In the genomic region with DNA sequence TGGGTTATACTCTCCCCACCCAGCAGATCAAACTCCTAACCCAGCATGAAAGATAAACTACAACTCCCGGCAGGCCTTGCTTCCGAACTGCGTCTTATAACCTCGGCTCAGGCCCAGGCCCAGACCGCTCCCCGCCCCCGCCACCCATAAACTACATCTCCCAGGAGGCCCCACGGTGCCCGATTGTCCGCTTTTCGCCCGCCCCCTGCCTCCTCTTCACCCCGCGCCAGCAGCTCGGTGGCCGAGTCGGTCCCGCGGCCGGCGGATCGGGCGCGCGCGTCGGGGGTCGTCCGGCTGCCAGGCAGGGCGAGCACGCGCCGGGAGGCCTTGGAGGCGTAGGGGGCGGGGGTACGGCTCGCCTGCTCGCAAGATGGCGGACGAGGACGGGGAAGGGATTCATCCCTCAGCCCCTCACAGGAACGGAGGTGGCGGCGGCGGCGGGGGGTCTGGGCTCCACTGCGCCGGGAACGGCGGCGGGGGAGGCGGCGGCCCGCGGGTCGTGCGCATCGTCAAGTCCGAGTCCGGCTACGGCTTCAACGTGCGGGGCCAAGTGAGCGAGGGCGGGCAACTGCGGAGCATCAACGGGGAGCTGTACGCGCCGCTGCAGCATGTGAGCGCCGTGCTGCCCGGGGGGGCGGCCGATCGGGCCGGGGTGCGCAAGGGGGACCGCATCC, we compare ENCODE assay signal across 7 cellular contexts.
DNase-seq lines count a peak whose midpoint lies in the region; ATAC-seq and TF ChIP-seq lines count a peak whose summit lies in the region.

A gene (plus strand): TSS at position 219 of the 674 bp plus-strand sequence. CDS start 152 bp downstream, at position 371.

- no peak for TF ChIP-seq CTCF in astrocyte of the cerebellum (IDR thresholded peaks at IDR 0.05; ENCODE audit: low read depth, low read length, missing control alignments)

- H3K4me3 ChIP-seq in astrocyte of the cerebellum (ENCODE audit: low read depth, low read length) = peak within 1 kb of the TSS; percentile 80

- in situ Hi-C loops in astrocyte of the cerebellum (cut with HindIII; ENCODE audit: low sequenced_read_pairs) = no loop called here

- DNase-seq in NCI-H2081 treated with DMSO at 0.1 percent for 48 hours (lab: John Stamatoyannopoulos, UW) (peak; percentile 74), T1000 (lab: John Stamatoyannopoulos, UW) (peak; percentile 79), astrocyte of the cerebellum (ENCODE audit: low read depth) (peak; percentile 78), hepatic stellate cell (ENCODE audit: low spot score) (peak; percentile 92), retina (peak; percentile 96)

- peak; percentile 96 for ATAC-seq in GM18517 (IDR thresholded peaks at IDR 0.05; ENCODE audit: unreplicated experiment)
- ATAC-seq in HG03039 (IDR thresholded peaks at IDR 0.05; ENCODE audit: unreplicated experiment) = peak; percentile 87

Comparison
In these comparisons a context has a peak if more than half of its experiments do, and no peak if none do; other contexts are left out.
1. Peak in every context shown above with its lines: DNase-seq, ATAC-seq and H3K4me3 ChIP-seq.